Comparison of ENCODE assay signal across 9 cellular contexts in genomic region chr2:17821535-17822451, GRCh38. TPM values are rescaled to one million over a fixed set of nuclear protein-coding genes. Genes with fewer than 3 reads are reported as not detected.
DNase-seq lines count a peak whose midpoint lies in the region; ATAC-seq and TF ChIP-seq lines count a peak whose summit lies in the region.
"Had no signal": no experiment of that assay in that cellular context is flagged by ENCODE, and none has a peak within 500 bp of the region (broad histone marks: within the 10 kb centered on the region; RNA-seq: fewer than 3 reads in every experiment).

No MANE protein-coding gene starts in this region.

- H3K36me3 ChIP-seq in BE2C (no peaks in the 10 kb centered on the region), heart left ventricle (no peaks in the 10 kb centered on the region)
- H3K36me3 ChIP-seq: adrenal gland had no signal

- peak overlapping the region; percentile 50 to 90 (median 78) for H3K27ac ChIP-seq in heart left ventricle

- TF ChIP-seq POLR2A in heart left ventricle (IDR thresholded peaks at IDR 0.05) = no peak

- H3K27me3 ChIP-seq in BE2C (no peaks in the 10 kb centered on the region), heart left ventricle (no peaks in the 10 kb centered on the region)
- H3K27me3 ChIP-seq: adrenal gland had no signal

- DNase-seq in BE2C (peak; percentile 28), heart left ventricle (no peak), NCI-H748 treated with DMSO at 0.1 percent for 48 hours (lab: John Stamatoyannopoulos, UW) (no peak), Ammon's horn (ENCODE audit: low spot score) (no peak), NCI-H1105 treated with DMSO at 0.1 percent for 48 hours (lab: John Stamatoyannopoulos, UW) (no peak), SW 1271 (lab: John Stamatoyannopoulos, UW) (no peak)

- intact Hi-C loops in heart left ventricle (cut with DNase I) = loop anchor here in 7 of 10 donors (2.0 to 10.0 kb wide), 5 partner anchors 21 to 107 kb away; partner anchors contain the start of genes GEN1 (in 4 of the 7) and SMC6 (in 4 of the 7)

- 31 to 36% (median 32%) methylated on average over 7 of the region's 7 CpGs for WGBS in heart left ventricle, 4 donors

- ATAC-seq in GM19395 (IDR thresholded peaks at IDR 0.05; ENCODE audit: unreplicated experiment) (peak; percentile 64), HG03175 (IDR thresholded peaks at IDR 0.05; ENCODE audit: unreplicated experiment) (peak; percentile 40), heart left ventricle (peak; percentile 41 to 73 (median 58))

- H3K9me3 ChIP-seq in BE2C (no peaks in the 10 kb centered on the region), heart left ventricle (no peaks in the 10 kb centered on the region)
- H3K9me3 ChIP-seq: adrenal gland had no signal

- peaks cover 31% of the 10 kb centered on the region for H3K4me1 ChIP-seq in BE2C
- H3K4me1 ChIP-seq in heart left ventricle = peaks cover 8 to 37% (median 33%) of the 10 kb centered on the region in 12 donors

- TF ChIP-seq CTCF in BE2C (IDR thresholded peaks at IDR 0.05; ENCODE audit: low read depth, low read length) (no peak), heart left ventricle (IDR thresholded peaks at IDR 0.05) (no peak)

- H3K4me3 ChIP-seq in BE2C (ENCODE audit: low read depth, low read length) = peak overlapping the region; percentile 17
- H3K4me3 ChIP-seq in heart left ventricle = no peak overlapping the region
- H3K4me3 ChIP-seq: adrenal gland had no signal

RNA-seq across cellular contexts. Expression of gene MSGN1, which starts 5.5 kb away (rescaled TPM):
- not detected for polyA plus RNA-seq in BE2C (2012; ENCODE audit: insufficient read depth, insufficient read length, low read depth)
- not detected for total RNA-seq in heart left ventricle
- polyA plus RNA-seq in heart left ventricle = not detected
- total RNA-seq: adrenal gland had no signal
- polyA plus RNA-seq: adrenal gland had no signal

RNA-seq across cellular contexts. Expression of gene KCNS3, which starts 56.7 kb away (rescaled TPM):
- not detected for polyA plus RNA-seq in BE2C (2012; ENCODE audit: insufficient read depth, insufficient read length, low read depth)
- 1 to 10 TPM; 1.7 to 9.9 (median 2.7) TPM for total RNA-seq in heart left ventricle
- 1 to 10 TPM; 1.0 to 2.5 TPM for polyA plus RNA-seq in heart left ventricle
